ENCODE assay signal across 1 cellular context in the genomic region with DNA sequence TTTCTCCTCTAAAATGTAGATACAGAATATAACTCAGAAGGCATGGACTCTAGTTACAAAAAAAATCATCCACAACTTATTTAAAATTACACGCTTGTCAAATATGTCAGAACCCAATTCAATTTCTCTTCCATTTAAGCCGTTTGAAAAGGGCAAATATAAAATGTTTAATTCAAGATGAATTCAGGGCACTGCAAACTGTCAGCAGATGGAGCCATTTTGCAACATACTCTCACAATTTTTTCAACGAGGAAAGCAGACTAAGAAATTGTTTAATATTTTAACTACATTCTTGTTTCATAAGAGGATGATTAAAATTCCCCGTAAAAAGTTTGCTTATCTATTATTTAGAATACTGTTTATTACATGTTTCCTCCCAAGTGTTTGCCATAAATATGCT.
TF ChIP-seq lines count a peak whose summit lies in the region.

No MANE protein-coding gene starts in this region.

TF ChIP-seq in SK-N-SH treated with all-trans-retinoic acid at 6 μM for 48 hours, 23 proteins besides CTCF, POLR2A, EP300 and RAD21 (continued from another document):
- TF ChIP-seq ZNF70 (CRISPR knock-in tag; IDR thresholded peaks at IDR 0.05) = no peak
- no peak for TF ChIP-seq ARNTL (CRISPR knock-in tag; IDR thresholded peaks at IDR 0.05; ENCODE audit: borderline replicate concordance, low read depth)
- no peak for TF ChIP-seq CREB5 (CRISPR knock-in tag; IDR thresholded peaks at IDR 0.05; ENCODE audit: low read depth)
- no peak for TF ChIP-seq ZFP3 (CRISPR knock-in tag; IDR thresholded peaks at IDR 0.05)
- TF ChIP-seq SNAI2 (CRISPR knock-in tag; IDR thresholded peaks at IDR 0.05) = no peak
